16 cellular contexts compared by ENCODE assay signal in genomic region chrX:39805022-39805421, GRCh38.
DNase-seq lines count a peak whose midpoint lies in the region; ATAC-seq and TF ChIP-seq lines count a peak whose summit lies in the region.
"Had no signal": no experiment of that assay in that cellular context is flagged by ENCODE, and none has a peak within 500 bp of the region (broad histone marks: within the 10 kb centered on the region; RNA-seq: fewer than 3 reads in every experiment).

No MANE protein-coding gene starts in this region.

- H3K9me3 Mint-ChIP-seq in activated naive CD4-positive, alpha-beta T cell treated with anti-CD3 and anti-CD28 coated beads for 36 hours = no peaks in the 10 kb centered on the region
- no peaks in the 10 kb centered on the region for H3K9me3 Mint-ChIP-seq in activated T-helper 17 cell treated with anti-CD3 and anti-CD28 coated beads, Interleukin-2, amount 50 U/mL, for 72 hours

- no peaks in the 10 kb centered on the region for H3K27me3 ChIP-seq in osteoblast (ENCODE audit: insufficient read depth, low read length)
- H3K27me3 ChIP-seq: BE2C had no signal

- no peak overlapping the region for H3K4me3 Mint-ChIP-seq in activated naive CD4-positive, alpha-beta T cell treated with anti-CD3 and anti-CD28 coated beads for 36 hours
- peak overlapping the region; percentile 13 for H3K4me3 Mint-ChIP-seq in activated T-helper 17 cell treated with anti-CD3 and anti-CD28 coated beads, Interleukin-2, amount 50 U/mL, for 72 hours

- no peak overlapping the region for H2AFZ ChIP-seq in osteoblast (ENCODE audit: low read length)

- no peak overlapping the region for H3K4me3 ChIP-seq in osteoblast (ENCODE audit: insufficient read depth, low read length)
- H3K4me3 ChIP-seq: A549 had no signal

- H3K36me3 ChIP-seq in osteoblast (ENCODE audit: insufficient read depth, low read length) = no peaks in the 10 kb centered on the region
- H3K36me3 ChIP-seq: BE2C had no signal

- H3K27me3 Mint-ChIP-seq in activated naive CD4-positive, alpha-beta T cell treated with anti-CD3 and anti-CD28 coated beads for 36 hours (ENCODE audit: low read depth) = no peaks in the 10 kb centered on the region
- H3K27me3 Mint-ChIP-seq in activated T-helper 17 cell treated with anti-CD3 and anti-CD28 coated beads, Interleukin-2, amount 50 U/mL, for 72 hours = no peaks in the 10 kb centered on the region

- intact Hi-C loops in activated naive CD4-positive, alpha-beta T cell treated with anti-CD3 and anti-CD28 coated beads for 36 hours (cut with micrococcal nuclease) = no loop called here

- no peaks in the 10 kb centered on the region for H3K9me3 ChIP-seq in osteoblast (ENCODE audit: low read depth, low read length)
- H3K9me3 ChIP-seq: A549, BE2C had no signal

- H3K27ac Mint-ChIP-seq in activated naive CD4-positive, alpha-beta T cell treated with anti-CD3 and anti-CD28 coated beads for 36 hours = peak overlapping the region; percentile 46
- H3K27ac Mint-ChIP-seq in activated T-helper 17 cell treated with anti-CD3 and anti-CD28 coated beads, Interleukin-2, amount 50 U/mL, for 72 hours = no peak overlapping the region

- no peak for TF ChIP-seq CTCF in osteoblast (IDR thresholded peaks at IDR 0.05; ENCODE audit: extremely low read depth, low read depth, low read length)

- H4K20me1 ChIP-seq in osteoblast (ENCODE audit: insufficient read depth, low read length) = no peaks in the 10 kb centered on the region

- no peaks in the 10 kb centered on the region for H3K79me2 ChIP-seq in osteoblast (ENCODE audit: insufficient read depth, low read length)

- CTCF ChIA-PET in activated naive CD4-positive, alpha-beta T cell treated with anti-CD3 and anti-CD28 coated beads for 36 hours (lab: Charles Lee) = no interaction called here

- no peaks in the 10 kb centered on the region for H3K36me3 Mint-ChIP-seq in activated naive CD4-positive, alpha-beta T cell treated with anti-CD3 and anti-CD28 coated beads for 36 hours (ENCODE audit: low read depth)
- H3K36me3 Mint-ChIP-seq in activated T-helper 17 cell treated with anti-CD3 and anti-CD28 coated beads, Interleukin-2, amount 50 U/mL, for 72 hours (ENCODE audit: low read depth) = no peaks in the 10 kb centered on the region

- peak; percentile 52 for ATAC-seq in activated T-helper 17 cell treated with anti-CD3 and anti-CD28 coated beads, Interleukin-2, amount 50 U/mL, for 72 hours (replicated peaks)
- ATAC-seq in esophagus mucosa (peak; percentile 90), HG02884 (IDR thresholded peaks at IDR 0.05; ENCODE audit: unreplicated experiment) (no peak)
- ATAC-seq: A549, Right ventricle myocardium inferior had no signal

- no peak overlapping the region for H3K4me2 ChIP-seq in osteoblast (ENCODE audit: insufficient read depth, low read length)
- H3K4me2 ChIP-seq: A549 had no signal

- H3K27ac ChIP-seq in osteoblast (ENCODE audit: low read depth, low read length) = no peak overlapping the region
- H3K27ac ChIP-seq: A549 had no signal

- peak; percentile 51 for DNase-seq in activated naive CD4-positive, alpha-beta T cell treated with anti-CD3 and anti-CD28 coated beads for 36 hours
- no peak for DNase-seq in activated naive CD4-positive, alpha-beta T cell treated with anti-CD3 and anti-CD28 coated beads, Interleukin-2, amount 50 U/mL, for 16 hours
- DNase-seq in osteoblast (ENCODE audit: insufficient read length, low spot score, missing footprints) (peak; percentile 57), AML-193 (lab: John Stamatoyannopoulos, UW) (no peak)
- DNase-seq: BE2C, EL, MM.1S, NCI-H1048, NCI-H1417 treated with DMSO at 0.1 percent for 48 hours, NCI-H187, NCI-H446 had no signal

- peaks cover 21% of the 10 kb centered on the region for H3K4me1 ChIP-seq in osteoblast (ENCODE audit: insufficient read depth, low read length)

- peaks cover 6% of the 10 kb centered on the region for H3K4me1 Mint-ChIP-seq in activated naive CD4-positive, alpha-beta T cell treated with anti-CD3 and anti-CD28 coated beads for 36 hours (ENCODE audit: low read depth)
- H3K4me1 Mint-ChIP-seq in activated T-helper 17 cell treated with anti-CD3 and anti-CD28 coated beads, Interleukin-2, amount 50 U/mL, for 72 hours = peaks cover 6% of the 10 kb centered on the region

Comparison
In these comparisons a context has a peak if more than half of its experiments do, and no peak if none do; other contexts are left out.
1. DNase-seq: peak in activated naive CD4-positive, alpha-beta T cell treated with anti-CD3 and anti-CD28 coated beads for 36 hours (single experiment) and osteoblast (single experiment); none in activated naive CD4-positive, alpha-beta T cell treated with anti-CD3 and anti-CD28 coated beads, Interleukin-2, amount 50 U/mL, for 16 hours (single experiment) and AML-193 (0 of 2).